In genomic region chr9:97853844-97854695, GRCh38 we compare ENCODE assay signal across 7 cellular contexts. TPM values are rescaled to one million over a fixed set of nuclear protein-coding genes. Genes with fewer than 3 reads are reported as not detected.
A peak's percentile ranks its signal among the peaks of the same experiment; 100 is the strongest.
DNase-seq lines count a peak whose midpoint lies in the region; ATAC-seq lines count a peak whose summit lies in the region.

No MANE protein-coding gene starts in this region.

- no peak overlapping the region for H2BK15ac ChIP-seq in mesenchymal stem cell (ENCODE audit: low read depth, poor library complexity, severe bottlenecking)

- H2AK5ac ChIP-seq in mesenchymal stem cell (ENCODE audit: low read length, severe bottlenecking), result no peak overlapping the region

- no peak overlapping the region for H3K27ac ChIP-seq in HUES48 (ENCODE audit: low read depth, low read length)
- H3K27ac ChIP-seq in mesenchymal stem cell (ENCODE audit: low read length, poor library complexity, severe bottlenecking), result no peak overlapping the region

- H2BK120ac ChIP-seq in mesenchymal stem cell (ENCODE audit: low read depth, low read length), result no peak overlapping the region

- H3K36me3 ChIP-seq in HUES48 (ENCODE audit: control insufficient read depth, insufficient read depth, low read length) (no peaks in the 10 kb centered on the region), mesenchymal stem cell (ENCODE audit: control insufficient read depth in 1 of 2, insufficient read depth in 2 of 2, low read depth in 1 of 2, low read length in 2 of 2) (peaks cover 0 to 3% of the 10 kb centered on the region in 2 experiments)

- H3K27me3 ChIP-seq in HUES48 (ENCODE audit: control insufficient read depth, insufficient read depth, low read length), result peaks cover 100% of the 10 kb centered on the region
- H3K27me3 ChIP-seq in mesenchymal stem cell (ENCODE audit: control insufficient read depth in 1 of 2, insufficient read depth in 1 of 2, low read length in 2 of 2), result peaks cover 88 to 91% of the 10 kb centered on the region in 2 experiments

- H3K79me1 ChIP-seq in mesenchymal stem cell (replicated peaks; ENCODE audit: low read length, poor library complexity, severe bottlenecking), result no peaks in the 10 kb centered on the region

- H3K4me3 ChIP-seq in HUES48 (ENCODE audit: low read depth, low read length) (peak overlapping the region; percentile 54), mesenchymal stem cell (ENCODE audit: insufficient read depth in 1 of 2, low read depth in 1 of 2, low read length in 2 of 2) (peak overlapping the region; percentile 33 to 49)

- H4K91ac ChIP-seq in mesenchymal stem cell (ENCODE audit: low read length), result no peak overlapping the region

- no peak overlapping the region for H4K8ac ChIP-seq in mesenchymal stem cell (ENCODE audit: low read length)

- no peak overlapping the region for H2AFZ ChIP-seq in mesenchymal stem cell (ENCODE audit: low read depth, low read length)

- H3K23ac ChIP-seq in mesenchymal stem cell (ENCODE audit: low read length in 2 of 2), result no peak overlapping the region

- H3K14ac ChIP-seq in mesenchymal stem cell (ENCODE audit: low read length in 2 of 2), result no peak overlapping the region

- H3K9me3 ChIP-seq in HUES48 (ENCODE audit: control insufficient read depth, insufficient read depth, low read length) (no peaks in the 10 kb centered on the region), mesenchymal stem cell (ENCODE audit: control insufficient read depth, low read length) (peaks cover 13% of the 10 kb centered on the region)

- ATAC-seq in HG03039 (IDR thresholded peaks at IDR 0.05; ENCODE audit: unreplicated experiment), result no peak

- H3K9ac ChIP-seq in HUES48 (ENCODE audit: low read depth, low read length) (no peak overlapping the region), mesenchymal stem cell (ENCODE audit: low read length) (no peak overlapping the region)

- H3K18ac ChIP-seq in mesenchymal stem cell (ENCODE audit: low read depth in 1 of 2, low read length in 2 of 2), result no peak overlapping the region

- peak overlapping the region; percentile 18 for H3K4me2 ChIP-seq in mesenchymal stem cell (ENCODE audit: low read length, poor library complexity, severe bottlenecking)

- DNase-seq in SK-N-DZ (ENCODE audit: low spot score), result peak; percentile 32
- DNase-seq in astrocyte of the hippocampus (ENCODE audit: low read depth, low spot score), result peak; percentile 61
- no peak for DNase-seq in mesenchymal stem cell
- DNase-seq in stimulated activated naive CD4-positive, alpha-beta T cell (lab: John Stamatoyannopoulos, UW), result peak; percentile 31 to 73 (median 42)
- no peak for DNase-seq in C1 segment of cervical spinal cord (lab: John Stamatoyannopoulos, UW)

- H3K4ac ChIP-seq in mesenchymal stem cell (ENCODE audit: low read depth in 1 of 2, low read length in 2 of 2), result no peak overlapping the region

- 5% methylated on average over 90 of the region's 125 CpGs for WGBS in mesenchymal stem cell

- H2BK12ac ChIP-seq in mesenchymal stem cell (ENCODE audit: low read length in 2 of 2), result no peak overlapping the region

- H3K4me1 ChIP-seq in HUES48 (ENCODE audit: control insufficient read depth, insufficient read depth, low read length) (peaks cover 25% of the 10 kb centered on the region), mesenchymal stem cell (ENCODE audit: control insufficient read depth, insufficient read depth, low read depth, low read length) (peaks cover 29% of the 10 kb centered on the region)

- H2BK5ac ChIP-seq in mesenchymal stem cell (ENCODE audit: low read depth, low read length, poor library complexity, severe bottlenecking), result no peak overlapping the region

RNA-seq across cellular contexts. Expression of gene FOXE1, which starts 1.0 kb away (rescaled TPM):
- polyA plus RNA-seq in SK-N-DZ (2014; cell fraction: cytosol; rRNA removed), result 0.02 and 0.03 TPM in 2 replicates
- polyA plus RNA-seq in SK-N-DZ (2014; cell fraction: nucleus; rRNA removed), result not detected in 2 replicates
- polyA plus RNA-seq in mesenchymal stem cell (2013, experiment 1 of 2), result not detected
- polyA plus RNA-seq in mesenchymal stem cell (2013, experiment 2 of 2), result not detected

Comparison
In these comparisons a context has a peak if more than half of its experiments do, and no peak if none do; other contexts are left out.
1. DNase-seq: peak in SK-N-DZ (single experiment), astrocyte of the hippocampus (single experiment) and stimulated activated naive CD4-positive, alpha-beta T cell (6 of 6); none in mesenchymal stem cell (single experiment) and C1 segment of cervical spinal cord (0 of 14).